8 cellular contexts compared by ENCODE assay signal in genomic region chr10:67697646-67698245, GRCh38. TPM values are rescaled to one million over a fixed set of nuclear protein-coding genes. Genes with fewer than 3 reads are reported as not detected.
A peak's percentile ranks its signal among the peaks of the same experiment; 100 is the strongest.
DNase-seq lines count a peak whose midpoint lies in the region; ATAC-seq and TF ChIP-seq lines count a peak whose summit lies in the region.

No MANE protein-coding gene starts in this region.

- DNase-seq in COLO829 (ENCODE audit: low spot score), result peak; percentile 15
- DNase-seq in NCI-H2081 treated with DMSO at 0.1 percent for 48 hours (lab: John Stamatoyannopoulos, UW), result peak; percentile 54
- DNase-seq in adrenal gland, result peak in 4 of 7 donors; percentile 19 to 38 (median 22)
- DNase-seq in right atrium auricular region (ENCODE audit: low spot score), result no peak
- DNase-seq in smooth muscle cell (lab: John Stamatoyannopoulos, UW; ENCODE audit: unreplicated experiment), result no peak
- no peak for DNase-seq in T1000 (lab: John Stamatoyannopoulos, UW)

- no peaks in the 10 kb centered on the region for H4K20me1 ChIP-seq in smooth muscle cell (ENCODE audit: low read depth)

- H3K27ac ChIP-seq in adrenal gland (no peak overlapping the region), right atrium auricular region (no peak overlapping the region), smooth muscle cell (ENCODE audit: low read depth) (no peak overlapping the region)

- H3K9me3 ChIP-seq in adrenal gland (replicated peaks in 1 of 3), result no peaks in the 10 kb centered on the region
- no peaks in the 10 kb centered on the region for H3K9me3 ChIP-seq in right atrium auricular region
- H3K9me3 ChIP-seq in smooth muscle cell (replicated peaks; ENCODE audit: low read depth), result no peaks in the 10 kb centered on the region

- H3K9ac ChIP-seq in smooth muscle cell (ENCODE audit: low read depth), result no peak overlapping the region

- no peak overlapping the region for H2AFZ ChIP-seq in smooth muscle cell (ENCODE audit: low read depth)

- TF ChIP-seq POLR2A in adrenal gland (IDR thresholded peaks at IDR 0.05), result no peak

- H3K4me2 ChIP-seq in smooth muscle cell, result no peak overlapping the region

- intact Hi-C loops in adrenal gland (cut with DNase I), result loop anchor here in 1 of 2 donors (5.0 kb wide), 1 partner anchor 85 kb away; no protein-coding TSS in a partner anchor

- no peaks in the 10 kb centered on the region for H3K79me2 ChIP-seq in smooth muscle cell (ENCODE audit: low read depth)

- H3K4me3 ChIP-seq in adrenal gland (no peak overlapping the region), right atrium auricular region (no peak overlapping the region), smooth muscle cell (no peak overlapping the region)

- H3K27me3 ChIP-seq in adrenal gland (peaks cover 5% of the 10 kb centered on the region), right atrium auricular region (no peaks in the 10 kb centered on the region), smooth muscle cell (ENCODE audit: low read depth) (no peaks in the 10 kb centered on the region)

- 5 to 12% (median 11%) methylated on average over 2 of the region's 2 CpGs for WGBS in adrenal gland, 4 donors
- 15% methylated on average over 2 of the region's 2 CpGs for WGBS in smooth muscle cell (ENCODE audit: low lambda C conversion rate)

- H3K4me1 ChIP-seq in adrenal gland (replicated peaks in 1 of 2) (peaks cover 0 to 4% of the 10 kb centered on the region in 2 donors), right atrium auricular region (peaks cover 0 to 7% of the 10 kb centered on the region in 2 donors), smooth muscle cell (ENCODE audit: low read depth) (peaks cover 9% of the 10 kb centered on the region)

- H3K36me3 ChIP-seq in adrenal gland (replicated peaks in 1 of 2) (no peaks in the 10 kb centered on the region), right atrium auricular region (no peaks in the 10 kb centered on the region), smooth muscle cell (ENCODE audit: low read depth) (no peaks in the 10 kb centered on the region)

- peak; percentile 88 for ATAC-seq in GM18498 (IDR thresholded peaks at IDR 0.05; ENCODE audit: unreplicated experiment)
- peak; percentile 92 for ATAC-seq in HG02938 (IDR thresholded peaks at IDR 0.05; ENCODE audit: unreplicated experiment)

- H3F3A ChIP-seq in smooth muscle cell (ENCODE audit: low read depth), result no peaks in the 10 kb centered on the region

- TF ChIP-seq CTCF in adrenal gland (IDR thresholded peaks at IDR 0.05) (peak; percentile 45 to 75 (median 62)), right atrium auricular region (IDR thresholded peaks at IDR 0.05) (peak; percentile 73 to 79), smooth muscle cell (IDR thresholded peaks at IDR 0.05; ENCODE audit: borderline replicate concordance, insufficient read depth, poor library complexity, severe bottlenecking) (peak; percentile 46)

RNA-seq across cellular contexts. Expression of gene CTNNA3, which starts 1.8 kb away (rescaled TPM):
- total RNA-seq in adrenal gland (1 to 10 TPM in 2 of 8 donors, under 1 TPM in 5, not detected in 1; 0.19 to 1.5 (median 0.55) TPM), right atrium auricular region (10 to 100 TPM; 20.3 to 23.8 TPM), smooth muscle cell (1.2 and 1.3 TPM in 2 replicates)
- polyA plus RNA-seq in adrenal gland (under 1 TPM; 0.03 to 0.09 (median 0.08) TPM), smooth muscle cell (1.3 TPM in 1 of 2 replicates, not detected in the other)

Comparison
In these comparisons a context has a peak if more than half of its experiments do, and no peak if none do; other contexts are left out.
1. DNase-seq: peak in COLO829 (single experiment), NCI-H2081 treated with DMSO at 0.1 percent for 48 hours (single experiment) and adrenal gland (4 of 7); none in right atrium auricular region (single experiment), smooth muscle cell (single experiment) and T1000 (single experiment).
2. Peak in every context shown above with its lines, with median percentiles within 50 percentile points of each other: CTCF ChIP-seq.